Comparison of ENCODE assay signal across 9 cellular contexts in genomic region chr1:109622103-109622892, GRCh38. TPM values are rescaled to one million over a fixed set of nuclear protein-coding genes. Genes with fewer than 3 reads are reported as not detected.
A peak's percentile ranks its signal among the peaks of the same experiment; 100 is the strongest.
DNase-seq lines count a peak whose midpoint lies in the region; TF ChIP-seq lines count a peak whose summit lies in the region.
"Had no signal": no experiment of that assay in that cellular context is flagged by ENCODE, and none has a peak within 500 bp of the region (broad histone marks: within the 10 kb centered on the region; RNA-seq: fewer than 3 reads in every experiment).

No MANE protein-coding gene starts in this region.

- CTCF ChIA-PET in RWPE1 (lab: Yijun Ruan, JAX) = interaction anchor here (1.1 kb wide), 1 partner anchor 18 kb away, joined by 5 read pairs; no protein-coding TSS in a partner anchor

- H3K9ac ChIP-seq in endodermal cell (ENCODE audit: extremely low read depth, low read length, poor library complexity, severe bottlenecking) = no peak overlapping the region

- no peaks in the 10 kb centered on the region for H3K27me3 ChIP-seq in endodermal cell (ENCODE audit: control insufficient read depth, insufficient read depth, low read length, poor library complexity, severe bottlenecking)
- H3K27me3 ChIP-seq: gastroesophageal sphincter had no signal

- POLR2A ChIA-PET in RWPE1 (lab: Yijun Ruan, JAX; ENCODE audit: low non-redundant PET) = no interaction called here

- H3K27ac ChIP-seq in RWPE1 = peak overlapping the region; percentile 88
- H3K27ac ChIP-seq in endodermal cell (ENCODE audit: low read depth, low read length) = no peak overlapping the region
- no peak overlapping the region for H3K27ac ChIP-seq in coronary artery

- H3K27ac Mint-ChIP-seq in endodermal cell (no peak overlapping the region), progenitor cell of endocrine pancreas (no peak overlapping the region)

- H3K4me3 Mint-ChIP-seq in endodermal cell (peak overlapping the region; percentile 91), progenitor cell of endocrine pancreas (ENCODE audit: low read depth) (peak overlapping the region; percentile 95)

- peaks cover 21% of the 10 kb centered on the region for H3K4me1 Mint-ChIP-seq in endodermal cell
- peaks cover 28% of the 10 kb centered on the region for H3K4me1 Mint-ChIP-seq in progenitor cell of endocrine pancreas (ENCODE audit: low read depth)

- DNase-seq in RWPE1 (ENCODE audit: low spot score) (no peak), endodermal cell (no peak), progenitor cell of endocrine pancreas (ENCODE audit: low spot score, unreplicated experiment) (no peak), hippocampal formation (lab: John Stamatoyannopoulos, UW) (no peak), coronary artery (ENCODE audit: low spot score) (no peak), NCI-H2107 (lab: John Stamatoyannopoulos, UW) (no peak)
- DNase-seq: NK-92 treated with Interleukin-12 subunit alpha and Interleukin-12 subunit beta, amount 100 ng/mL, for 24 hours had no signal

- no peak for TF ChIP-seq CTCF in GM12875 (IDR thresholded peaks at IDR 0.05; ENCODE audit: borderline replicate concordance, insufficient read depth, low read depth, low read length)
- TF ChIP-seq CTCF in RWPE1 (conservative IDR thresholded peaks at IDR 0.05; ENCODE audit: low read depth) = no peak
- no peak for TF ChIP-seq CTCF in endodermal cell (conservative IDR thresholded peaks at IDR 0.05)
- TF ChIP-seq CTCF in progenitor cell of endocrine pancreas (IDR thresholded peaks at IDR 0.05; ENCODE audit: unreplicated experiment) = no peak
- no peak for TF ChIP-seq CTCF in coronary artery (IDR thresholded peaks at IDR 0.05)

- peaks cover 7% of the 10 kb centered on the region for H3K4me1 ChIP-seq in endodermal cell (ENCODE audit: control insufficient read depth, insufficient read depth, low read length)

- H3K9me3 ChIP-seq in endodermal cell (ENCODE audit: control insufficient read depth, low read length) = no peaks in the 10 kb centered on the region
- H3K9me3 ChIP-seq: gastroesophageal sphincter had no signal

- no peaks in the 10 kb centered on the region for H3K9me3 Mint-ChIP-seq in endodermal cell
- H3K9me3 Mint-ChIP-seq in progenitor cell of endocrine pancreas (ENCODE audit: low read depth) = no peaks in the 10 kb centered on the region

- WGBS in endodermal cell (ENCODE audit: insufficient coverage in 1 of 2, insufficient read length in 1 of 2), 2 experiments = 92 to 100% methylated on average over 4 to 12 of the region's 12 CpGs

- H3K4me3 ChIP-seq in GM12875 (ENCODE audit: low read depth, low read length) = peak overlapping the region; percentile 80
- peak overlapping the region; percentile 95 for H3K4me3 ChIP-seq in endodermal cell (ENCODE audit: low read length)
- H3K4me3 ChIP-seq in coronary artery = no peak overlapping the region

- H3K27me3 Mint-ChIP-seq in endodermal cell (ENCODE audit: insufficient read depth) (no peaks in the 10 kb centered on the region), progenitor cell of endocrine pancreas (no peaks in the 10 kb centered on the region)

- H3K36me3 Mint-ChIP-seq in endodermal cell (ENCODE audit: low read depth) (peaks cover 7% of the 10 kb centered on the region), progenitor cell of endocrine pancreas (ENCODE audit: insufficient read depth) (no peaks in the 10 kb centered on the region)

- H3K36me3 ChIP-seq in endodermal cell (ENCODE audit: control insufficient read depth, insufficient read depth, low read length) = no peaks in the 10 kb centered on the region

RNA-seq across cellular contexts. Expression of gene AMPD2, which starts 2.7 kb away (rescaled TPM):
- total RNA-seq in endodermal cell (10 to 100 TPM; 55.7 to 69.3 TPM), progenitor cell of endocrine pancreas (91.6 and 94.5 TPM in 2 replicates)
- 68.6 TPM for polyA plus RNA-seq in endodermal cell (2013, experiment 1 of 2)
- 68.8 TPM for polyA plus RNA-seq in endodermal cell (2013, experiment 2 of 2)

RNA-seq across cellular contexts. Expression of gene GNAT2, which starts 2.9 kb away (rescaled TPM):
- total RNA-seq in endodermal cell (not detected), progenitor cell of endocrine pancreas (0.57 TPM in 1 of 2 replicates, not detected in the other)
- polyA plus RNA-seq in endodermal cell (2013, experiment 1 of 2) = not detected
- polyA plus RNA-seq in endodermal cell (2013, experiment 2 of 2) = not detected
- total RNA-seq: gastroesophageal sphincter had no signal

RNA-seq across cellular contexts. Expression of gene GSTM4, which starts 33.6 kb away (rescaled TPM):
- total RNA-seq in endodermal cell (10 to 100 TPM; 20.1 to 28.5 TPM), progenitor cell of endocrine pancreas (21.0 and 21.2 TPM in 2 replicates)
- 21.7 TPM for polyA plus RNA-seq in endodermal cell (2013, experiment 1 of 2)
- polyA plus RNA-seq in endodermal cell (2013, experiment 2 of 2) = 16.9 TPM

RNA-seq across cellular contexts. Expression of gene GSTM2, which starts 45.6 kb away (rescaled TPM):
- total RNA-seq in endodermal cell (10 to 100 TPM; 18.4 to 30.3 TPM), progenitor cell of endocrine pancreas (76.9 and 79.5 TPM in 2 replicates)
- polyA plus RNA-seq in endodermal cell (2013, experiment 1 of 2) = 68.2 TPM
- polyA plus RNA-seq in endodermal cell (2013, experiment 2 of 2) = 52.4 TPM
